8 cellular contexts compared by ENCODE assay signal in the genomic region with DNA sequence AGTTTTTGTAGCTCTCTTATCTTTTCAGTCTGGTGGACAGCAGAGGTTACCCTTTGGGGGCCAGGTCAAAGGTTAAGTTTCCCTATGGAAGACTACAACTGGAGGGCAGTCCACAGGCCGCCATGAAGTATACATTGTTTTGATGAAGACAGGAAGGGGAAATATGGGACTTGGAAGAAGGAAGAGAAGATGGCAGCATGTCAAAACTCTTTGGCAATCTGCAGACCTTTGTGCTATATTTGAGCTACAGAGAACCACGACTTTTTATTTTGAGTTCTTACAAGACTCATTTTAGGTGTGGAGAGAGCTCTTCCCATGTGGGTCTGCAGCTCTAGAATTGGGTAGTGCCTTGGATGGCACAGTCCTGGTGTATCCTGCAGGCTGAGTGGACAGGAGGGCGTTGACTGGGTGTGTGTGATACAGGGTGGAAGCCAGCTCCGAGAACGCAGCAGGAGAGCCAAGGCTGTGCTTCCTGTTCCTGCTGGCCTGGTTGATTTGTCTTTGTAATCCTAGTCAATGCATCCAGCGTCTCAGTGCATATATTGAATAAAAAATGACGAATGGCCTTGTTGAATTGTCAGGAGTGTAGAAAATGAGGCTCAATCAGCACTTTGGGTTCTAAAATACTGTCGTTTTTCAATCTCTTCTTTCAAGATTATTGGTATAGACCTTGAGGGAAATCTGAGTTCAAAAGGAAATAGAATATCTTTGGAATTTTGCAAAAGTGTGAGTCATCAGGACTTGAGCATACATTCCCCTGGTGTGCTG. TPM values are rescaled to one million over a fixed set of nuclear protein-coding genes. Genes with fewer than 3 reads are reported as not detected.
DNase-seq lines count a peak whose midpoint lies in the region; ATAC-seq, FAIRE-seq and TF ChIP-seq lines count a peak whose summit lies in the region.

No MANE protein-coding gene starts in this region.

- H3K9ac ChIP-seq in adipocyte (ENCODE audit: low read length), result no peak overlapping the region
- peak overlapping the region; percentile 82 for H3K9ac ChIP-seq in keratinocyte (ENCODE audit: control insufficient read depth, extremely low read depth, insufficient read depth, low read length)

- no peak for TF ChIP-seq RAD21 in A549 (conservative IDR thresholded peaks at IDR 0.05 in 1 of 2, IDR thresholded peaks at IDR 0.05 in 1 of 2)

- dilution Hi-C loops in keratinocyte (cut with MboI; ENCODE audit: extremely low pct_ligation_motif_present, low sequenced_read_pairs), result no loop called here

- FAIRE-seq in A549 (lab: Jason Lieb, UNC) (no peak), H54 (lab: Jason Lieb, UNC) (peak; percentile 86), keratinocyte (lab: Jason Lieb, UNC) (peak; percentile 62)

- H3K27me3 ChIP-seq in adipocyte (replicated peaks; ENCODE audit: control insufficient read depth, insufficient read depth, low read length), result no peaks in the 10 kb centered on the region
- no peaks in the 10 kb centered on the region for H3K27me3 ChIP-seq in keratinocyte (ENCODE audit: control insufficient read depth, extremely low read depth, insufficient read depth, low read length)

- peaks cover 2% of the 10 kb centered on the region for H4K20me1 ChIP-seq in keratinocyte (ENCODE audit: control insufficient read depth, extremely low read depth, insufficient read depth, low read length)

- no peak overlapping the region for H2AFZ ChIP-seq in keratinocyte (ENCODE audit: control insufficient read depth, low read length)

- H3K79me2 ChIP-seq in keratinocyte (ENCODE audit: control insufficient read depth, insufficient read depth, low read length), result peaks cover 90% of the 10 kb centered on the region

- H3K4me3 ChIP-seq in A549 (peak overlapping the region; percentile 6; the same call in 1 of the 3 replicates), adipocyte (ENCODE audit: low read length) (peak overlapping the region; percentile 31), keratinocyte (ENCODE audit: control insufficient read depth in 2 of 3, extremely low read depth in 1 of 3, insufficient read depth in 2 of 3, low read depth in 1 of 3, low read length in 3 of 3) (peak overlapping the region in 2 of 3 experiments; percentile 40 to 46)

- DNase-seq in A549 (ENCODE audit: low read depth in 1 of 2, low spot score in 1 of 2), result peak; percentile 50 to 74
- DNase-seq in H54 (ENCODE audit: insufficient read length, low spot score), result peak; percentile 69
- DNase-seq in adipocyte (ENCODE audit: low read depth), result peak; percentile 47
- no peak for DNase-seq in keratinocyte (ENCODE audit: low read depth, low spot score)
- no peak for DNase-seq in GM10248 (ENCODE audit: extremely low spot score)
- DNase-seq in GF-D8 (lab: John Stamatoyannopoulos, UW), result no peak

- no peaks in the 10 kb centered on the region for H3K36me3 ChIP-seq in adipocyte (ENCODE audit: control insufficient read depth, insufficient read depth, low read length, severe bottlenecking)
- H3K36me3 ChIP-seq in keratinocyte (ENCODE audit: control insufficient read depth in 2 of 2, extremely low read depth in 1 of 2, insufficient read depth in 2 of 2, low read length in 2 of 2), result peaks cover 6 to 46% of the 10 kb centered on the region in 2 experiments

- no peaks in the 10 kb centered on the region for H3K9me1 ChIP-seq in keratinocyte (ENCODE audit: control insufficient read depth, extremely low read depth, insufficient read depth, low read length)

- WGBS in A549 (ENCODE audit: missing lambda C conversion rate), result 3% methylated on average over 8 of the region's 8 CpGs

- peak overlapping the region; percentile 76 to 84 for H3K27ac ChIP-seq in A549
- H3K27ac ChIP-seq in keratinocyte (ENCODE audit: control insufficient read depth, insufficient read depth, low read length), result peak overlapping the region; percentile 99

- TF ChIP-seq CTCF in A549 (IDR thresholded peaks at IDR 0.05) (no peak), keratinocyte (optimal IDR thresholded peaks at IDR 0.05 in 1 of 3, IDR thresholded peaks at IDR 0.05 in 1 of 3, conservative IDR thresholded peaks at IDR 0.05 in 1 of 3; ENCODE audit: extremely low read depth in 1 of 3, insufficient read depth in 2 of 3, low read length in 3 of 3) (no peak), GM10248 (IDR thresholded peaks at IDR 0.05; ENCODE audit: control extremely low read depth, extremely low read depth, low read depth, missing control alignments) (no peak)

- peak; percentile 55 to 78 for ATAC-seq in A549
- no peak for ATAC-seq in GM19452 (IDR thresholded peaks at IDR 0.05; ENCODE audit: unreplicated experiment)
- no peak for ATAC-seq in GM21717 (IDR thresholded peaks at IDR 0.05; ENCODE audit: unreplicated experiment)

- peaks cover 61% of the 10 kb centered on the region for H3K4me1 ChIP-seq in A549
- peaks cover 16% of the 10 kb centered on the region for H3K4me1 ChIP-seq in adipocyte (ENCODE audit: control insufficient read depth, insufficient read depth, low read length)
- peaks cover 97% of the 10 kb centered on the region for H3K4me1 ChIP-seq in keratinocyte (ENCODE audit: control insufficient read depth, extremely low read depth, insufficient read depth, low read length)

- POLR2A ChIA-PET in A549 (lab: Yijun Ruan, JAX) (interaction anchor here (4.9 kb wide), 1 partner anchor 11 kb away, joined by 59 read pairs; a partner anchor contains a TSS), GM10248 (lab: Yijun Ruan, JAX) (no interaction called here)

- no peak for TF ChIP-seq EP300 in A549 (IDR thresholded peaks at IDR 0.05)

- TF ChIP-seq POLR2A in A549 (IDR thresholded peaks at IDR 0.05; ENCODE audit: low read length) (no peak), H54 (IDR thresholded peaks at IDR 0.05; ENCODE audit: low read depth, low read length) (no peak)

- CTCF ChIA-PET in A549 (lab: Yijun Ruan, JAX), result interaction anchor here (0.6 to 33.8 kb wide), 4 partner anchors 11 to 804 kb away, joined by 3 to 654 read pairs (median 42); a partner anchor contains a TSS
- CTCF ChIA-PET in GM10248 (lab: Yijun Ruan, JAX), result interaction anchor here (0.9 to 6.1 kb wide), 8 partner anchors 9 to 47 kb away, joined by 3 to 34 read pairs (median 3); a partner anchor contains a TSS

- H3K9me3 ChIP-seq in A549 (no peaks in the 10 kb centered on the region), adipocyte (ENCODE audit: control insufficient read depth, low read length) (no peaks in the 10 kb centered on the region), keratinocyte (ENCODE audit: control insufficient read depth, low read depth, low read length) (no peaks in the 10 kb centered on the region)

- H3K4me2 ChIP-seq in A549 (peak overlapping the region; percentile 76), keratinocyte (ENCODE audit: control insufficient read depth, extremely low read depth, insufficient read depth, low read depth, low read length) (peak overlapping the region; percentile 84)

TF ChIP-seq in A549, 52 proteins besides CTCF, POLR2A, EP300 and RAD21:
- TF ChIP-seq SREBF2 (IDR thresholded peaks at IDR 0.05), result no peak
- peak; percentile 72 for TF ChIP-seq FOSL2 (IDR thresholded peaks at IDR 0.05)
- peak; percentile 88 for TF ChIP-seq FOSL2 (CRISPR knock-in tag; IDR thresholded peaks at IDR 0.05)
- TF ChIP-seq CEBPB (IDR thresholded peaks at IDR 0.05), result 0 out of 4 replicates have a peak, but pooled peaks of 1 of the 2 experiments have one; percentile 27
- no peak for TF ChIP-seq NFE2L2 (conservative IDR thresholded peaks at IDR 0.05; ENCODE audit: low read length)
- peak; percentile 44; the same call in 1 of the 2 replicates for TF ChIP-seq GATA3 (IDR thresholded peaks at IDR 0.05; ENCODE audit: borderline replicate concordance)
- TF ChIP-seq JUNB (IDR thresholded peaks at IDR 0.05), result no peak
- TF ChIP-seq ZFP36 (IDR thresholded peaks at IDR 0.05; ENCODE audit: borderline replicate concordance, partially characterized antibody), result no peak
- TF ChIP-seq CHD4 (IDR thresholded peaks at IDR 0.05; ENCODE audit: borderline replicate concordance), result no peak
- no peak for TF ChIP-seq MAZ (IDR thresholded peaks at IDR 0.05; ENCODE audit: borderline replicate concordance, low read depth, low read length)
- no peak for TF ChIP-seq RFX5 (IDR thresholded peaks at IDR 0.05)
- TF ChIP-seq, protein P1, sequence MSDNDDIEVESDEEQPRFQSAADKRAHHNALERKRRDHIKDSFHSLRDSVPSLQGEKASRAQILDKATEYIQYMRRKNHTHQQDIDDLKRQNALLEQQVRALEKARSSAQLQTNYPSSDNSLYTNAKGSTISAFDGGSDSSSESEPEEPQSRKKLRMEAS (IDR thresholded peaks at IDR 0.05), result peak; percentile 49

RNA-seq across cellular contexts. Expression of a gene that starts 11.5 kb away (rescaled TPM):
- polyA plus RNA-seq in A549 (2011; rRNA removed), result 27.7 and 41.0 TPM in 2 replicates
- polyA plus RNA-seq in A549 (2012; cell fraction: cytosol; rRNA removed), result 4.1 and 4.3 TPM in 2 replicates
- 6.9 and 11.9 TPM in 2 replicates for polyA plus RNA-seq in A549 (2012; cell fraction: nucleus; rRNA removed)
- polyA plus RNA-seq in A549 (2017; fragmentation: RNase III; extraction: RNeasy Plus Mini Kit Qiagen cat#74134 plus additional on column Dnase treatment), result 24.4 to 27.5 TPM (median 25.7 TPM) in 3 replicates
- polyA minus RNA-seq in A549 (2011; rRNA and poly(A)+ RNA removed), result 27.0 and 28.6 TPM in 2 replicates
- 258 to 441 TPM (median 273 TPM) in 3 replicates for polyA plus RNA-seq in keratinocyte
- polyA plus RNA-seq in keratinocyte (2011; ENCODE audit: low read depth), result 360 TPM
- polyA plus RNA-seq in keratinocyte (2011; cell fraction: cytosol; rRNA removed), result 148 and 205 TPM in 2 replicates
- polyA plus RNA-seq in keratinocyte (2011; cell fraction: nucleus; rRNA removed), result 661 and 820 TPM in 2 replicates
- polyA plus RNA-seq in keratinocyte (2012; ENCODE audit: low replicate concordance), result 169 and 660 TPM in 2 replicates
- polyA minus RNA-seq in keratinocyte, result 374 to 691 TPM (median 492 TPM) in 3 replicates
- polyA minus RNA-seq in keratinocyte (2011; cell fraction: cytosol; rRNA and poly(A)+ RNA removed), result 252 TPM
- 750 and 1,558 TPM in 2 replicates for polyA minus RNA-seq in keratinocyte (2011; cell fraction: nucleus; rRNA and poly(A)+ RNA removed)

Comparison
In these comparisons a context has a peak if more than half of its experiments do, and no peak if none do; other contexts are left out.
1. ATAC-seq: peak in A549 (2 of 2); none in GM19452 (single experiment) and GM21717 (single experiment).
2. DNase-seq: peak in A549 (2 of 2), H54 (single experiment) and adipocyte (single experiment); none in keratinocyte (single experiment), GM10248 (single experiment) and GF-D8 (single experiment).
3. Peak in every context shown above with its lines, with median percentiles within 50 percentile points of each other: H3K4me3 ChIP-seq.